Comparison of ENCODE assay signal across 20 cellular contexts in genomic region chr11:131913267-131913666, GRCh38.
A peak's percentile ranks its signal among the peaks of the same experiment; 100 is the strongest.
DNase-seq lines count a peak whose midpoint lies in the region; ATAC-seq and TF ChIP-seq lines count a peak whose summit lies in the region.
"Had no signal": no experiment of that assay in that cellular context is flagged by ENCODE, and none has a peak within 500 bp of the region (broad histone marks: within the 10 kb centered on the region; RNA-seq: fewer than 3 reads in every experiment).

No MANE protein-coding gene starts in this region.

- peak; percentile 32 for DNase-seq in ELR (ENCODE audit: low read depth)
- peak; percentile 70 for DNase-seq in RPMI7951 (ENCODE audit: low read depth)
- peak; percentile 41 for DNase-seq in choroid plexus epithelial cell (ENCODE audit: low read depth)
- DNase-seq in osteoblast (ENCODE audit: insufficient read length, low spot score, missing footprints), result peak; percentile 65
- DNase-seq in tibial artery, result no peak
- no peak for DNase-seq in H7
- DNase-seq in effector CD8-positive, alpha-beta T cell (lab: John Stamatoyannopoulos, UW), result no peak
- DNase-seq: CD8-positive, alpha-beta memory T cell; MG63; NCI-H1105 treated with DMSO at 0.1 percent for 48 hours; NCI-H187; NCI-H446; NCI-H774; PC-9 had no signal

- no peak overlapping the region for H2AFZ ChIP-seq in osteoblast (ENCODE audit: low read length)
- H2AFZ ChIP-seq: PC-9 had no signal

- H3K36me3 ChIP-seq in osteoblast (ENCODE audit: insufficient read depth, low read length), result peaks cover 9% of the 10 kb centered on the region
- H3K36me3 ChIP-seq in tibial artery, result no peaks in the 10 kb centered on the region
- H3K36me3 ChIP-seq in H7 (replicated peaks; ENCODE audit: control insufficient read depth, insufficient read depth, low read length), result no peaks in the 10 kb centered on the region
- H3K36me3 ChIP-seq: BLaER1, MG63 had no signal

- H3K27ac ChIP-seq in osteoblast (ENCODE audit: low read depth, low read length) (peak overlapping the region; percentile 6), tibial artery (no peak overlapping the region)
- H3K27ac ChIP-seq: BLaER1, HL-60, KMS-11, PC-9, SK-N-MC had no signal

- H3K4me3 ChIP-seq in choroid plexus epithelial cell (ENCODE audit: low read depth, low read length) (no peak overlapping the region), osteoblast (ENCODE audit: insufficient read depth, low read length) (peak overlapping the region; percentile 24), tibial artery (no peak overlapping the region), H7 (ENCODE audit: insufficient read depth, low read depth, low read length) (no peak overlapping the region)
- H3K4me3 ChIP-seq: BLaER1, MG63, PC-9, SK-N-MC had no signal

- no peak for ATAC-seq in HG02970 (IDR thresholded peaks at IDR 0.05; ENCODE audit: low FRiP score, unreplicated experiment)
- ATAC-seq: Right ventricle myocardium inferior had no signal

- H3K27me3 ChIP-seq in osteoblast (ENCODE audit: insufficient read depth, low read length) (no peaks in the 10 kb centered on the region), tibial artery (peaks cover 0 to 43% of the 10 kb centered on the region in 2 donors), H7 (ENCODE audit: control insufficient read depth, insufficient read depth, low read length) (peaks cover 9% of the 10 kb centered on the region)
- H3K27me3 ChIP-seq: BLaER1, MG63 had no signal

- no peaks in the 10 kb centered on the region for H3K9me3 ChIP-seq in osteoblast (ENCODE audit: low read depth, low read length)
- H3K9me3 ChIP-seq in tibial artery, result no peaks in the 10 kb centered on the region
- H3K9me3 ChIP-seq: MG63 had no signal

- peak; percentile 25 for TF ChIP-seq CTCF in choroid plexus epithelial cell (conservative IDR thresholded peaks at IDR 0.05; ENCODE audit: low read depth, low read length)
- no peak for TF ChIP-seq CTCF in osteoblast (IDR thresholded peaks at IDR 0.05; ENCODE audit: extremely low read depth, low read depth, low read length)
- TF ChIP-seq CTCF in tibial artery (IDR thresholded peaks at IDR 0.05), result no peak

- H3K4me1 ChIP-seq in osteoblast (ENCODE audit: insufficient read depth, low read length) (peaks cover 24% of the 10 kb centered on the region), tibial artery (peaks cover 0 to 20% (median 4%) of the 10 kb centered on the region in 4 donors)
- H3K4me1 ChIP-seq: BLaER1 had no signal

- intact Hi-C loops in tibial artery (cut with DNase I; ENCODE audit: low total_unique reads), result no loop called here

- H4K20me1 ChIP-seq in osteoblast (ENCODE audit: insufficient read depth, low read length), result no peaks in the 10 kb centered on the region
- H4K20me1 ChIP-seq: BLaER1 had no signal

- H3K79me2 ChIP-seq in osteoblast (ENCODE audit: insufficient read depth, low read length), result peaks cover 95% of the 10 kb centered on the region

- peak overlapping the region; percentile 87 for H3K4me2 ChIP-seq in osteoblast (ENCODE audit: insufficient read depth, low read length)
- H3K4me2 ChIP-seq: BLaER1, KMS-11, PC-9 had no signal

Comparison
In these comparisons a context has a peak if more than half of its experiments do, and no peak if none do; other contexts are left out.
1. DNase-seq: peak in ELR (single experiment), RPMI7951 (single experiment), choroid plexus epithelial cell (single experiment) and osteoblast (single experiment); none in tibial artery (0 of 2), H7 (single experiment) and effector CD8-positive, alpha-beta T cell (single experiment).